ENCODE assay signal across 13 cellular contexts in genomic region chr3:106185949-106186348, GRCh38.
"Had no signal": no experiment of that assay in that cellular context is flagged by ENCODE, and none has a peak within 500 bp of the region (broad histone marks: within the 10 kb centered on the region; RNA-seq: fewer than 3 reads in every experiment).

No MANE protein-coding gene starts in this region.

- DNase-seq: activated naive CD4-positive, alpha-beta T cell treated with anti-CD3 and anti-CD28 coated beads for 36 hours; aorta; cortex of kidney; effector CD8-positive, alpha-beta T cell; foreskin fibroblast; hippocampal formation; midbrain; ovary; right lobe of liver; stimulated activated CD4-positive, alpha-beta T cell treated with anti-CD3 and anti-CD28 coated beads, Interleukin-4, amount 100 ng/mL, for 4 hours; stimulated activated CD8-positive, alpha-beta memory T cell treated with anti-CD3 and anti-CD28 coated beads, Interleukin-4, amount 100 ng/mL, for 48 hours had no signal

- H3K4me3 Mint-ChIP-seq: activated naive CD4-positive, alpha-beta T cell treated with anti-CD3 and anti-CD28 coated beads for 36 hours had no signal

- H3K27ac ChIP-seq: ovary, right lobe of liver had no signal

- ATAC-seq: left lobe of liver, right lobe of liver had no signal

- H3K4me2 ChIP-seq: smooth muscle cell had no signal

- H3K36me3 ChIP-seq: ovary, right lobe of liver had no signal

- H3K27me3 ChIP-seq: ovary, right lobe of liver had no signal

- H3K9me3 ChIP-seq: ovary, right lobe of liver had no signal

- H3K9me3 Mint-ChIP-seq: activated naive CD4-positive, alpha-beta T cell treated with anti-CD3 and anti-CD28 coated beads for 36 hours had no signal

- H3K4me1 ChIP-seq: right lobe of liver had no signal

- H3K4me3 ChIP-seq: ovary, right lobe of liver, smooth muscle cell had no signal
